ENCODE assay signal across 24 cellular contexts in the genomic region with DNA sequence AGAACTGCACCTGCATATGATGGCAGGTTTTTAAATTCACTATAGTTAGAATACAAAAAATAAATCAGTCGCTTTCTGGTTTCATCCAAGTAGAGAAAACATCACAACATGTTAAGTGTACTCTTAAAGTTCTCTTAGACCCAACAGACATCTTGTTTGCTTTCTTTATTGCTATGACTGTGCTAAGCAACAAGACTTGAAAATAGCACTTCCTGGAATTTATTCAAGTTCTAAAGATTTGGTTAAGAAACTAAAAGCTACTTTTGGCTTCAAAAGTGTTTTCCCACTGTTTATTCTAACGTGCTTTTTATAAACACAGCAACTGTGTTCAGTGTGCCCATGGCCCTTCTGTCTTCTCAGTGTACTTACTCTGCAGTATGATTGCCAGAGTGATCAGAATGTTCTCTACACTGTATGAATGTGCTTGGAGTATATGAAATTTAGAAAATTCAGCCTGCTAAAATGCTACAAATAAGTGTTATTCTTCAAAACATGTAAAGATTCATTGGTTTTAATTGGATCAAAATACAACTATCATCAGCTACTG.
DNase-seq lines count a peak whose midpoint lies in the region; ATAC-seq and TF ChIP-seq lines count a peak whose summit lies in the region.
"Had no signal": no experiment of that assay in that cellular context is flagged by ENCODE, and none has a peak within 500 bp of the region (broad histone marks: within the 10 kb centered on the region; RNA-seq: fewer than 3 reads in every experiment).

No MANE protein-coding gene starts in this region.

- in situ Hi-C loops in astrocyte of the spinal cord (cut with HindIII; ENCODE audit: low sequenced_read_pairs) = no loop called here

- ATAC-seq in GM19455 (IDR thresholded peaks at IDR 0.05; ENCODE audit: unreplicated experiment) = peak; percentile 56
- peak; percentile 80 for ATAC-seq in HG02938 (IDR thresholded peaks at IDR 0.05; ENCODE audit: unreplicated experiment)
- ATAC-seq in GM21576 (IDR thresholded peaks at IDR 0.05; ENCODE audit: unreplicated experiment) = no peak
- ATAC-seq in GM18909 (IDR thresholded peaks at IDR 0.05; ENCODE audit: poor library complexity, unreplicated experiment) = no peak
- ATAC-seq: activated CD8-positive, alpha-beta T cell treated with anti-CD3 and anti-CD28 coated beads for 36 hours; activated T-helper 17 cell treated with anti-CD3 and anti-CD28 coated beads, Interleukin-2, amount 50 U/mL, for 72 hours; left lobe of liver; right lobe of liver; Right ventricle myocardium inferior; SK-N-SH treated with all-trans-retinoic acid at 6 μM for 48 hours had no signal

- no peaks in the 10 kb centered on the region for H3K4me1 ChIP-seq in Peyer's patch
- H3K4me1 ChIP-seq: breast epithelium, right lobe of liver, spleen had no signal

- no peaks in the 10 kb centered on the region for H3K27me3 ChIP-seq in Peyer's patch
- H3K27me3 ChIP-seq: breast epithelium, right lobe of liver, spleen had no signal

- TF ChIP-seq POLR2A in Peyer's patch (IDR thresholded peaks at IDR 0.05) = no peak

- H3K9me3 ChIP-seq in Peyer's patch = no peaks in the 10 kb centered on the region
- H3K9me3 ChIP-seq: right lobe of liver had no signal

- TF ChIP-seq CTCF in astrocyte of the spinal cord (IDR thresholded peaks at IDR 0.05; ENCODE audit: low read depth, low read length) (no peak), Peyer's patch (IDR thresholded peaks at IDR 0.05) (no peak)

- H3K4me3 ChIP-seq in astrocyte of the spinal cord (ENCODE audit: low read depth, low read length) (no peak overlapping the region), Peyer's patch (no peak overlapping the region)
- H3K4me3 ChIP-seq: breast epithelium, PC-9, right lobe of liver, spleen had no signal

- no peaks in the 10 kb centered on the region for H3K36me3 ChIP-seq in Peyer's patch
- H3K36me3 ChIP-seq: breast epithelium, right lobe of liver had no signal

- H3K27ac ChIP-seq in Peyer's patch = no peak overlapping the region
- H3K27ac ChIP-seq: breast epithelium, PC-9, right lobe of liver had no signal

- DNase-seq in astrocyte of the spinal cord (ENCODE audit: low read depth, low spot score) (peak; percentile 11), pons (ENCODE audit: low spot score) (peak; percentile 9), Peyer's patch (no peak), SW 1271 (lab: John Stamatoyannopoulos, UW) (no peak)
- DNase-seq: ACHN; activated CD8-positive, alpha-beta T cell treated with anti-CD3 and anti-CD28 coated beads for 36 hours; mesendoderm; NCI-H1436 treated with DMSO at 0.1 percent for 48 hours; NCI-H226; NCI-H69; PC-9; right lobe of liver; spleen; stimulated activated CD4-positive, alpha-beta T cell treated with anti-CD3 and anti-CD28 coated beads, Interleukin-2, amount 100 ng/mL, for 24 hours; T-helper 2 cell had no signal

Comparison
In these comparisons a context has a peak if more than half of its experiments do, and no peak if none do; other contexts are left out.
1. ATAC-seq: peak in GM19455 (single experiment) and HG02938 (single experiment); none in GM21576 (single experiment) and GM18909 (single experiment).
2. DNase-seq: peak in astrocyte of the spinal cord (single experiment) and pons (single experiment); none in Peyer's patch (0 of 3) and SW 1271 (0 of 2).